ENCODE assay signal across 14 cellular contexts in genomic region chr14:105891631-105892452, GRCh38.
A peak's percentile ranks its signal among the peaks of the same experiment; 100 is the strongest.
DNase-seq lines count a peak whose midpoint lies in the region; TF ChIP-seq lines count a peak whose summit lies in the region.
"Had no signal": no experiment of that assay in that cellular context is flagged by ENCODE, and none has a peak within 500 bp of the region (broad histone marks: within the 10 kb centered on the region; RNA-seq: fewer than 3 reads in every experiment).

No MANE protein-coding gene starts in this region.

- CTCF ChIA-PET in activated naive CD4-positive, alpha-beta T cell treated with anti-CD3 and anti-CD28 coated beads for 36 hours (lab: Charles Lee): no interaction called here

- H3K27me3 Mint-ChIP-seq in activated naive CD4-positive, alpha-beta T cell treated with anti-CD3 and anti-CD28 coated beads for 36 hours (ENCODE audit: low read depth): peaks cover 31% of the 10 kb centered on the region
- H3K27me3 Mint-ChIP-seq in mesothelial cell of epicardium (ENCODE audit: low read depth): no peaks in the 10 kb centered on the region
- H3K27me3 Mint-ChIP-seq in type B pancreatic cell: no peaks in the 10 kb centered on the region

- H3K9me3 Mint-ChIP-seq in activated naive CD4-positive, alpha-beta T cell treated with anti-CD3 and anti-CD28 coated beads for 36 hours: no peaks in the 10 kb centered on the region
- H3K9me3 Mint-ChIP-seq in mesothelial cell of epicardium (peaks cover 22% of the 10 kb centered on the region), type B pancreatic cell (peaks cover 10% of the 10 kb centered on the region)

- no peak for TF ChIP-seq CTCF in mesothelial cell of epicardium (IDR thresholded peaks at IDR 0.05; ENCODE audit: unreplicated experiment)
- no peak for TF ChIP-seq CTCF in type B pancreatic cell (conservative IDR thresholded peaks at IDR 0.05)

- DNase-seq in activated naive CD4-positive, alpha-beta T cell treated with anti-CD3 and anti-CD28 coated beads for 36 hours: peak; percentile 1
- DNase-seq in activated naive CD4-positive, alpha-beta T cell treated with Interleukin-2 at 50 U/mL for 16 hours: no peak
- peak; percentile 2 for DNase-seq in activated naive CD4-positive, alpha-beta T cell treated with anti-CD3 and anti-CD28 coated beads, Interleukin-2, amount 50 U/mL, for 16 hours
- DNase-seq in mesothelial cell of epicardium (ENCODE audit: low spot score in 2 of 2, unreplicated experiment in 2 of 2): peak; percentile 5 to 19
- peak; percentile 62 for DNase-seq in type B pancreatic cell (ENCODE audit: extremely low spot score, unreplicated experiment)
- no peak for DNase-seq in stimulated activated CD4-positive, alpha-beta T cell treated with anti-CD3 and anti-CD28 coated beads, Interleukin-4, amount 100 ng/mL, for 1 hour
- DNase-seq in NCI-H146 treated with DMSO at 0.1 percent for 48 hours (lab: John Stamatoyannopoulos, UW; ENCODE audit: unreplicated experiment): no peak
- DNase-seq in NCI-H510A treated with DMSO at 0.1 percent for 48 hours (lab: John Stamatoyannopoulos, UW): no peak
- DNase-seq: amniotic stem cell; GF-D8; Karpas-422; NCI-H1436; NCI-H446; stimulated activated CD4-positive, alpha-beta T cell treated with anti-CD3 and anti-CD28 coated beads, Interleukin-15, amount 100 ng/mL, for 24 hours had no signal

- intact Hi-C loops in activated naive CD4-positive, alpha-beta T cell treated with anti-CD3 and anti-CD28 coated beads for 36 hours (cut with micrococcal nuclease): no loop called here

- no peak overlapping the region for H3K27ac Mint-ChIP-seq in activated naive CD4-positive, alpha-beta T cell treated with anti-CD3 and anti-CD28 coated beads for 36 hours
- H3K27ac Mint-ChIP-seq in mesothelial cell of epicardium: no peak overlapping the region
- no peak overlapping the region for H3K27ac Mint-ChIP-seq in type B pancreatic cell

- no peak overlapping the region for H3K4me3 Mint-ChIP-seq in activated naive CD4-positive, alpha-beta T cell treated with anti-CD3 and anti-CD28 coated beads for 36 hours
- H3K4me3 Mint-ChIP-seq in mesothelial cell of epicardium: no peak overlapping the region
- no peak overlapping the region for H3K4me3 Mint-ChIP-seq in type B pancreatic cell

- H3K36me3 Mint-ChIP-seq in activated naive CD4-positive, alpha-beta T cell treated with anti-CD3 and anti-CD28 coated beads for 36 hours (ENCODE audit: low read depth): no peaks in the 10 kb centered on the region
- H3K36me3 Mint-ChIP-seq in mesothelial cell of epicardium: peaks cover 3% of the 10 kb centered on the region
- no peaks in the 10 kb centered on the region for H3K36me3 Mint-ChIP-seq in type B pancreatic cell

- no peaks in the 10 kb centered on the region for H3K4me1 Mint-ChIP-seq in activated naive CD4-positive, alpha-beta T cell treated with anti-CD3 and anti-CD28 coated beads for 36 hours (ENCODE audit: low read depth)
- no peaks in the 10 kb centered on the region for H3K4me1 Mint-ChIP-seq in mesothelial cell of epicardium
- no peaks in the 10 kb centered on the region for H3K4me1 Mint-ChIP-seq in type B pancreatic cell (ENCODE audit: unreplicated experiment)

Comparison
In these comparisons a context has a peak if more than half of its experiments do, and no peak if none do; other contexts are left out.
1. DNase-seq: peak in activated naive CD4-positive, alpha-beta T cell treated with anti-CD3 and anti-CD28 coated beads for 36 hours (single experiment), activated naive CD4-positive, alpha-beta T cell treated with anti-CD3 and anti-CD28 coated beads, Interleukin-2, amount 50 U/mL, for 16 hours (single experiment), mesothelial cell of epicardium (2 of 2) and type B pancreatic cell (single experiment); none in activated naive CD4-positive, alpha-beta T cell treated with Interleukin-2 at 50 U/mL for 16 hours (single experiment), stimulated activated CD4-positive, alpha-beta T cell treated with anti-CD3 and anti-CD28 coated beads, Interleukin-4, amount 100 ng/mL, for 1 hour (single experiment), NCI-H146 treated with DMSO at 0.1 percent for 48 hours (single experiment) and NCI-H510A treated with DMSO at 0.1 percent for 48 hours (single experiment).